ENCODE assay signal across 19 cellular contexts in the genomic region with DNA sequence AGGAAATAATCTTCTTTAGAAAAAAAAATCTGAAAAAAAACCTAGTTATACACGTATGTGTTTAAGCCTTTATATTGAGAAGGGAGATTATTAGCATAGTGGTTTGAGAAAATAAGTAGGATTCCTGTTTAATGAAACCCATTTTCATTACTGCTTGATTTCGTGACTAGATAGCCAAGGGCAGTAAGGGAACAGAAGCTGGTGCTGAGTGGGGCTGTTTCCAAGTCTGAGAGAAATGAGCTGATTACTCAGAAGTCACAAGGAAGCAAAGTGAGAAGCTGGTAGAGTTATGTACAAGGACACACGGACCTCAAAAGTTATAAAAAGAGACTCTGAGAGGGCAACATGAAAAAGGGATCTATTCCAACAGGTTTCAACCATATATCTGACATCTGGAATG.
A peak's percentile ranks its signal among the peaks of the same experiment; 100 is the strongest.
DNase-seq lines count a peak whose midpoint lies in the region; ATAC-seq, FAIRE-seq and TF ChIP-seq lines count a peak whose summit lies in the region.
"Had no signal": no experiment of that assay in that cellular context is flagged by ENCODE, and none has a peak within 500 bp of the region (broad histone marks: within the 10 kb centered on the region; RNA-seq: fewer than 3 reads in every experiment).

No MANE protein-coding gene starts in this region.

- in situ Hi-C loops in GM23248 (cut with MboI), result no loop called here

- H3K27me3 Mint-ChIP-seq in astrocyte (ENCODE audit: low read depth, unreplicated experiment) (no peaks in the 10 kb centered on the region), nephron (ENCODE audit: low read depth) (no peaks in the 10 kb centered on the region)
- H3K27me3 Mint-ChIP-seq: CD4-positive, alpha-beta T cell had no signal

- no peaks in the 10 kb centered on the region for H3K27me3 ChIP-seq in GM23248 (replicated peaks; ENCODE audit: insufficient read depth)
- H3K27me3 ChIP-seq in astrocyte (ENCODE audit: insufficient read depth, low read length), result no peaks in the 10 kb centered on the region
- H3K27me3 ChIP-seq: BE2C, SJSA1 had no signal

- H3K4me2 ChIP-seq in GM23248 (ENCODE audit: unreplicated experiment) (no peak overlapping the region), astrocyte (ENCODE audit: low read length) (no peak overlapping the region)

- no peaks in the 10 kb centered on the region for H3F3A ChIP-seq in GM23248 (ENCODE audit: insufficient read depth)

- H3K9ac ChIP-seq in GM23248 (no peak overlapping the region), astrocyte (ENCODE audit: low read length) (no peak overlapping the region)

- H3K9me3 Mint-ChIP-seq in astrocyte (ENCODE audit: unreplicated experiment) (no peaks in the 10 kb centered on the region), nephron (no peaks in the 10 kb centered on the region)
- H3K9me3 Mint-ChIP-seq: CD4-positive, alpha-beta T cell had no signal

- WGBS in GM23248 (ENCODE audit: low coverage in 1 of 2, low lambda C conversion rate in 2 of 2, missing lambda C conversion rate in 2 of 2), 2 experiments, result 8 to 14% methylated on average over 3 of the region's 3 CpGs

- H2AFZ ChIP-seq in GM23248 (no peak overlapping the region), astrocyte (ENCODE audit: low read depth, low read length) (no peak overlapping the region)

- H3K27ac Mint-ChIP-seq in astrocyte (ENCODE audit: unreplicated experiment) (peak overlapping the region; percentile 78), nephron (peak overlapping the region; percentile 2 to 96 (median 93))
- H3K27ac Mint-ChIP-seq: CD4-positive, alpha-beta T cell had no signal

- FAIRE-seq in astrocyte (lab: Jason Lieb, UNC) (no peak), frontal cortex (lab: Jason Lieb, UNC) (no peak)
- FAIRE-seq: H54 had no signal

- peaks cover 29% of the 10 kb centered on the region for H3K4me1 Mint-ChIP-seq in astrocyte (ENCODE audit: low read depth, unreplicated experiment)
- H3K4me1 Mint-ChIP-seq in nephron, result peaks cover 16% of the 10 kb centered on the region

- no peak overlapping the region for H3K4me3 ChIP-seq in GM23248
- no peak overlapping the region for H3K4me3 ChIP-seq in astrocyte (ENCODE audit: insufficient read depth, low read depth, low read length)
- no peak overlapping the region for H3K4me3 ChIP-seq in coronary artery
- H3K4me3 ChIP-seq: SJSA1 had no signal

- H3K36me3 ChIP-seq in GM23248 (ENCODE audit: low read depth) (no peaks in the 10 kb centered on the region), astrocyte (ENCODE audit: insufficient read depth, low read length) (no peaks in the 10 kb centered on the region)
- H3K36me3 ChIP-seq: BE2C, SJSA1 had no signal

- H3K27ac ChIP-seq in GM23248 (no peak overlapping the region), astrocyte (ENCODE audit: low read depth, low read length) (no peak overlapping the region), coronary artery (no peak overlapping the region)
- H3K27ac ChIP-seq: SJSA1 had no signal

- H3K79me2 ChIP-seq in GM23248 (ENCODE audit: insufficient read depth) (no peaks in the 10 kb centered on the region), astrocyte (ENCODE audit: insufficient read depth, low read length) (no peaks in the 10 kb centered on the region)

- no peaks in the 10 kb centered on the region for H3K4me1 ChIP-seq in GM23248 (ENCODE audit: insufficient read depth)
- H3K4me1 ChIP-seq in astrocyte (ENCODE audit: insufficient read depth, low read length), result no peaks in the 10 kb centered on the region
- H3K4me1 ChIP-seq: BE2C, SJSA1 had no signal

- H4K20me1 ChIP-seq in GM23248 (ENCODE audit: insufficient read depth), result no peaks in the 10 kb centered on the region
- no peaks in the 10 kb centered on the region for H4K20me1 ChIP-seq in astrocyte (ENCODE audit: insufficient read depth, low read length)

- DNase-seq in GM23248 (peak; percentile 3), astrocyte (ENCODE audit: low read depth) (no peak), stromal cell of bone marrow (ENCODE audit: low read depth) (peak; percentile 6), frontal cortex (ENCODE audit: low spot score in 2 of 2) (no peak), coronary artery (ENCODE audit: low spot score) (no peak), cerebellum (ENCODE audit: low spot score) (no peak)
- DNase-seq: BE2C; Caco-2; CD4-positive, alpha-beta T cell; KG1; NCI-H1417 treated with DMSO at 0.1 percent for 48 hours; NCI-H1930; NCI-H345; NCI-H524 treated with DMSO at 0.1 percent for 48 hours had no signal

- H3K36me3 Mint-ChIP-seq in astrocyte (ENCODE audit: low read depth, unreplicated experiment) (peaks cover 2% of the 10 kb centered on the region), nephron (ENCODE audit: low read depth) (no peaks in the 10 kb centered on the region)

- H3K4me3 Mint-ChIP-seq in astrocyte (ENCODE audit: unreplicated experiment) (no peak overlapping the region), nephron (no peak overlapping the region)
- H3K4me3 Mint-ChIP-seq: CD4-positive, alpha-beta T cell had no signal

- no peak for ATAC-seq in GM21786 (IDR thresholded peaks at IDR 0.05; ENCODE audit: unreplicated experiment)
- ATAC-seq: Panc1 had no signal

- H3K9me3 ChIP-seq in GM23248 (ENCODE audit: low read depth) (no peaks in the 10 kb centered on the region), astrocyte (ENCODE audit: insufficient read depth, low read depth, low read length) (no peaks in the 10 kb centered on the region)
- H3K9me3 ChIP-seq: BE2C, Caco-2, SJSA1 had no signal

- H3K9me2 ChIP-seq in GM23248 (ENCODE audit: insufficient read depth), result no peaks in the 10 kb centered on the region

- TF ChIP-seq CTCF in astrocyte (IDR thresholded peaks at IDR 0.05; ENCODE audit: insufficient read depth, low read depth, low read length), result no peak
- TF ChIP-seq CTCF in nephron (IDR thresholded peaks at IDR 0.05; ENCODE audit: unreplicated experiment in 3 of 3), result no peak
- no peak for TF ChIP-seq CTCF in coronary artery (IDR thresholded peaks at IDR 0.05)

Comparison
In these comparisons a context has a peak if more than half of its experiments do, and no peak if none do; other contexts are left out.
1. DNase-seq: peak in GM23248 (single experiment) and stromal cell of bone marrow (single experiment); none in astrocyte (single experiment), frontal cortex (0 of 2), coronary artery (single experiment) and cerebellum (single experiment).